24 cellular contexts compared by ENCODE assay signal in the genomic region with DNA sequence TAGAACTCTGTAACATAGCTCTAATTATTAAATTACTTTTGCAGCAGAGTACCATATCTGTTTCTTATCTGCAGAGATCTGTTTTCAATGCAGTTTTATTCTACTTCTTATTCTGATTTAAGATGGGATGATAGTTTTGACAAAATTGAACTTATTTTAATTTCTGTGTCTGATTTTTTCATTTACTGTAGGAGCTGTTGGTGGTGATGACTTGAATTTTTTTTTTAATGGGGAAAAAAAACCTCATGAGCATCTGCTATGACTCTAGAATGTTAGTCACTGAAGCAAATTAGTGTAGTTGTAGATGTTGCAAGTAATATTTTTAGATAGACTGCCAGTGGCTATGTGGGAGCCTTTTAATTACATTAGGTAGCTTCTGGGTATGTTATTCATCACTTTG. TPM values are rescaled to one million over a fixed set of nuclear protein-coding genes. Genes with fewer than 3 reads are reported as not detected.
A peak's percentile ranks its signal among the peaks of the same experiment; 100 is the strongest.
DNase-seq lines count a peak whose midpoint lies in the region; ATAC-seq and TF ChIP-seq lines count a peak whose summit lies in the region.
"Had no signal": no experiment of that assay in that cellular context is flagged by ENCODE, and none has a peak within 500 bp of the region (broad histone marks: within the 10 kb centered on the region; RNA-seq: fewer than 3 reads in every experiment).

No MANE protein-coding gene starts in this region.

- POLR2A ChIA-PET in HEK293 (lab: Yijun Ruan, JAX) = no interaction called here

- H3K36me3 ChIP-seq in HEK293 (ENCODE audit: control insufficient read depth in 2 of 2, insufficient read depth in 1 of 2, low read length in 2 of 2) = peaks cover 4 to 9% of the 10 kb centered on the region in 2 experiments; a peak in 2 of 3 replicates

- peaks cover 35% of the 10 kb centered on the region for H3K4me1 ChIP-seq in HEK293 (ENCODE audit: control insufficient read depth, insufficient read depth, low read length)

- H3K9me3 ChIP-seq in HEK293 (ENCODE audit: control insufficient read depth, insufficient read depth, low read depth, low read length) = no peaks in the 10 kb centered on the region

- CTCF ChIA-PET in HEK293 (lab: Yijun Ruan, JAX) = interaction anchor here (1.1 kb wide), 1 partner anchor 246 kb away, joined by 3 read pairs; no protein-coding TSS in a partner anchor

- H3K27ac ChIP-seq in HEK293 (ENCODE audit: extremely low read depth, low read depth, low read length) (no peak overlapping the region), coronary artery (no peak overlapping the region)
- H3K27ac ChIP-seq: WERI-Rb-1 had no signal

- no peak overlapping the region for H3K4me3 ChIP-seq in HEK293 (ENCODE audit: low read depth, low read length)
- no peak overlapping the region for H3K4me3 ChIP-seq in fibroblast of villous mesenchyme (ENCODE audit: low read depth, low read length)
- no peak overlapping the region for H3K4me3 ChIP-seq in coronary artery
- H3K4me3 ChIP-seq: GM12878 had no signal

- DNase-seq in AG08395 (ENCODE audit: low spot score) = peak; percentile 10
- peak; percentile 57 for DNase-seq in SK-N-DZ (ENCODE audit: low spot score)
- DNase-seq in fibroblast of villous mesenchyme (ENCODE audit: low read depth) = peak; percentile 15
- no peak for DNase-seq in coronary artery (ENCODE audit: low spot score)
- DNase-seq in DMS114 treated with DMSO at 0.1 percent for 48 hours (lab: John Stamatoyannopoulos, UW; ENCODE audit: unreplicated experiment) = no peak
- DNase-seq: activated CD4-positive, alpha-beta T cell treated with anti-CD3 and anti-CD28 coated beads for 48 hours; activated naive CD8-positive, alpha-beta T cell treated with anti-CD3 and anti-CD28 coated beads for 36 hours; aorta; CD4-positive, alpha-beta memory T cell; H9; islet precursor cell; MM.1S; NCI-H1417 treated with DMSO at 0.1 percent for 48 hours; right cardiac atrium; SHP77 treated with DMSO at 0.1 percent for 48 hours; stimulated activated CD4-positive, alpha-beta T cell treated with anti-CD3 and anti-CD28 coated beads, Interleukin-1b, Interleukin-23, amount 100 ng/mL, for 48 hours; stimulated activated naive CD8-positive, alpha-beta T cell treated with anti-CD3 and anti-CD28 coated beads, Interleukin-15, Interleukin-2, amounts not matched to agents 100 U/mL and 50 U/mL, for 24 hours; T1000; WERI-Rb-1 had no signal

- ATAC-seq in GM18861 (IDR thresholded peaks at IDR 0.05; ENCODE audit: unreplicated experiment) = no peak
- no peak for ATAC-seq in HG02588 (IDR thresholded peaks at IDR 0.05; ENCODE audit: unreplicated experiment)
- ATAC-seq: GM12878; Panc1; right cardiac atrium; stimulated activated naive CD8-positive, alpha-beta T cell treated with anti-CD3 and anti-CD28 coated beads, Interleukin-15, Interleukin-2, amounts not matched to agents 100 U/mL and 50 U/mL, for 24 hours had no signal

- TF ChIP-seq CTCF in HEK293 (tag by site-specific recombination; IDR thresholded peaks at IDR 0.05) (no peak), fibroblast of villous mesenchyme (IDR thresholded peaks at IDR 0.05; ENCODE audit: insufficient read depth, low read depth, low read length) (no peak), coronary artery (IDR thresholded peaks at IDR 0.05) (no peak)

TF ChIP-seq in HEK293, 187 proteins besides CTCF, POLR2A, EP300 and RAD21:
- TF ChIP-seq PRDM1 (tag by site-specific recombination; IDR thresholded peaks at IDR 0.05) (no peak), PRDM6 (tag by site-specific recombination; IDR thresholded peaks at IDR 0.05) (peak; percentile 74)
TF ChIP-seq in HEK293: peak in this region for 1.

RNA-seq across cellular contexts. Expression of gene DNM1L, which starts 23.4 kb away (rescaled TPM):
- polyA plus RNA-seq in SK-N-DZ (2014; cell fraction: cytosol; rRNA removed) = 100 and 108 TPM in 2 replicates
- polyA plus RNA-seq in SK-N-DZ (2014; cell fraction: nucleus; rRNA removed) = 130 and 162 TPM in 2 replicates
- total RNA-seq in fibroblast of villous mesenchyme = 76.0 and 103 TPM in 2 replicates

RNA-seq across cellular contexts. Expression of gene YARS2, which starts 53.2 kb away (rescaled TPM):
- 40.2 and 52.7 TPM in 2 replicates for polyA plus RNA-seq in SK-N-DZ (2014; cell fraction: cytosol; rRNA removed)
- polyA plus RNA-seq in SK-N-DZ (2014; cell fraction: nucleus; rRNA removed) = 35.9 and 36.4 TPM in 2 replicates
- 24.2 and 32.8 TPM in 2 replicates for total RNA-seq in fibroblast of villous mesenchyme

Comparison
In these comparisons a context has a peak if more than half of its experiments do, and no peak if none do; other contexts are left out.
1. DNase-seq: peak in AG08395 (single experiment), SK-N-DZ (single experiment) and fibroblast of villous mesenchyme (single experiment); none in coronary artery (single experiment) and DMS114 treated with DMSO at 0.1 percent for 48 hours (single experiment).